19 cellular contexts compared by ENCODE assay signal in genomic region chr6:129369737-129370136, GRCh38.
DNase-seq lines count a peak whose midpoint lies in the region; ATAC-seq and TF ChIP-seq lines count a peak whose summit lies in the region.
"Had no signal": no experiment of that assay in that cellular context is flagged by ENCODE, and none has a peak within 500 bp of the region (broad histone marks: within the 10 kb centered on the region; RNA-seq: fewer than 3 reads in every experiment).

No MANE protein-coding gene starts in this region.

- H3K79me2 ChIP-seq in Loucy (ENCODE audit: insufficient read depth, low read length) = no peaks in the 10 kb centered on the region

- H3K4me1 Mint-ChIP-seq in natural killer cell treated with Interleukin-12 subunit alpha and Interleukin-12 subunit beta and Interleukin-15 and Interleukin-18, amount 100 ng/mL, for 72 hours (ENCODE audit: low read depth in 2 of 2) = peaks cover 20 to 26% of the 10 kb centered on the region in 2 donors
- H3K4me1 Mint-ChIP-seq in stimulated activated naive CD8-positive, alpha-beta T cell treated with anti-CD3 and anti-CD28 coated beads, Interleukin-15, amount 100 ng/mL, for 72 hours = peaks cover 14% of the 10 kb centered on the region
- H3K4me1 Mint-ChIP-seq: CD14-positive monocyte had no signal

- H3K36me3 Mint-ChIP-seq in natural killer cell treated with Interleukin-12 subunit alpha and Interleukin-12 subunit beta and Interleukin-15 and Interleukin-18, amount 100 ng/mL, for 72 hours = no peaks in the 10 kb centered on the region
- H3K36me3 Mint-ChIP-seq: activated CD8-positive, alpha-beta memory T cell treated with anti-CD3 and anti-CD28 coated beads, Interleukin-2, amount 10 ng/mL, durations not matched to agents 7 days and 5 days; CD14-positive monocyte; WTC11 had no signal

- ATAC-seq in left cardiac atrium (peak; percentile 65 to 74), GM18867 (IDR thresholded peaks at IDR 0.05; ENCODE audit: unreplicated experiment) (no peak)
- no peak for ATAC-seq in natural killer cell treated with Interleukin-12 subunit alpha and Interleukin-12 subunit beta and Interleukin-15 and Interleukin-18, amount 100 ng/mL, for 72 hours
- no peak for ATAC-seq in stimulated activated naive CD8-positive, alpha-beta T cell treated with anti-CD3 and anti-CD28 coated beads, Interleukin-15, amount 100 ng/mL, for 72 hours

- TF ChIP-seq CTCF in Loucy (conservative IDR thresholded peaks at IDR 0.05; ENCODE audit: low read length) = no peak

- no peaks in the 10 kb centered on the region for H3K27me3 ChIP-seq in Loucy (ENCODE audit: insufficient read depth, low read length, poor library complexity, severe bottlenecking)
- H3K27me3 ChIP-seq in H7 (ENCODE audit: control insufficient read depth, insufficient read depth, low read length) = no peaks in the 10 kb centered on the region
- H3K27me3 ChIP-seq: sigmoid colon, uterus had no signal

- H3K27ac ChIP-seq in SK-N-MC = no peak overlapping the region
- H3K27ac ChIP-seq: sigmoid colon had no signal

- H3K4me1 ChIP-seq in Loucy (ENCODE audit: insufficient read depth, low read length, poor library complexity, severe bottlenecking) = peaks cover 3% of the 10 kb centered on the region
- H3K4me1 ChIP-seq: uterus had no signal

- H3K9me3 Mint-ChIP-seq in natural killer cell treated with Interleukin-12 subunit alpha and Interleukin-12 subunit beta and Interleukin-15 and Interleukin-18, amount 100 ng/mL, for 72 hours = no peaks in the 10 kb centered on the region
- no peaks in the 10 kb centered on the region for H3K9me3 Mint-ChIP-seq in stimulated activated naive CD8-positive, alpha-beta T cell treated with anti-CD3 and anti-CD28 coated beads, Interleukin-15, amount 100 ng/mL, for 72 hours
- H3K9me3 Mint-ChIP-seq: activated naive CD4-positive, alpha-beta T cell treated with anti-CD3 and anti-CD28 coated beads for 36 hours; CD14-positive monocyte; effector memory CD8-positive, alpha-beta T cell; neural crest cell; WTC11 had no signal

- no peaks in the 10 kb centered on the region for H3K9me3 ChIP-seq in Loucy (ENCODE audit: insufficient read depth, low read depth, low read length)
- no peaks in the 10 kb centered on the region for H3K9me3 ChIP-seq in SK-N-MC (ENCODE audit: low read depth, low read length)
- H3K9me3 ChIP-seq: sigmoid colon, uterus had no signal

- peak overlapping the region in 1 of 2 donors; percentile 16 for H3K27ac Mint-ChIP-seq in natural killer cell treated with Interleukin-12 subunit alpha and Interleukin-12 subunit beta and Interleukin-15 and Interleukin-18, amount 100 ng/mL, for 72 hours
- peak overlapping the region in 1 of 2 donors; percentile 15 for H3K27ac Mint-ChIP-seq in stimulated activated naive CD8-positive, alpha-beta T cell treated with anti-CD3 and anti-CD28 coated beads, Interleukin-15, amount 100 ng/mL, for 72 hours
- H3K27ac Mint-ChIP-seq: activated CD8-positive, alpha-beta memory T cell treated with anti-CD3 and anti-CD28 coated beads, Interleukin-2, amount 10 ng/mL, durations not matched to agents 7 days and 5 days; activated naive CD4-positive, alpha-beta T cell treated with anti-CD3 and anti-CD28 coated beads for 36 hours; CD14-positive monocyte; effector memory CD8-positive, alpha-beta T cell; WTC11 had no signal

- H3K9ac ChIP-seq in Loucy (ENCODE audit: low read depth, low read length, poor library complexity, severe bottlenecking) (no peak overlapping the region), SK-N-MC (ENCODE audit: insufficient read length) (peak overlapping the region; percentile 33)

- H3K4me3 ChIP-seq in Loucy (ENCODE audit: low read length, poor library complexity, severe bottlenecking) = no peak overlapping the region
- H3K4me3 ChIP-seq in SK-N-MC = peak overlapping the region; percentile 68
- H3K4me3 ChIP-seq in H7 (ENCODE audit: insufficient read depth, low read depth, low read length) = no peak overlapping the region
- H3K4me3 ChIP-seq: uterus had no signal

- H4K20me1 ChIP-seq in Loucy (ENCODE audit: insufficient read depth, low read length, poor library complexity, severe bottlenecking) = no peaks in the 10 kb centered on the region

- no peaks in the 10 kb centered on the region for H3K36me3 ChIP-seq in Loucy (ENCODE audit: insufficient read depth, low read length)
- H3K36me3 ChIP-seq in SK-N-MC (ENCODE audit: insufficient read depth, low read length) = no peaks in the 10 kb centered on the region
- no peaks in the 10 kb centered on the region for H3K36me3 ChIP-seq in H7 (replicated peaks; ENCODE audit: control insufficient read depth, insufficient read depth, low read length)
- H3K36me3 ChIP-seq: sigmoid colon, uterus had no signal

- no peaks in the 10 kb centered on the region for H3F3A ChIP-seq in Loucy (ENCODE audit: low read depth)

- H3K27me3 Mint-ChIP-seq in natural killer cell treated with Interleukin-12 subunit alpha and Interleukin-12 subunit beta and Interleukin-15 and Interleukin-18, amount 100 ng/mL, for 72 hours = no peaks in the 10 kb centered on the region
- H3K27me3 Mint-ChIP-seq in stimulated activated naive CD8-positive, alpha-beta T cell treated with anti-CD3 and anti-CD28 coated beads, Interleukin-15, amount 100 ng/mL, for 72 hours = no peaks in the 10 kb centered on the region

- intact Hi-C loops in left cardiac atrium (cut with DNase I) = no loop called here

- DNase-seq in SK-N-MC (ENCODE audit: low read depth, low spot score) (no peak), left cardiac atrium (peak; percentile 23), DMS79 (lab: John Stamatoyannopoulos, UW) (no peak), H7 (no peak)
- no peak for DNase-seq in natural killer cell treated with Interleukin-12 subunit alpha and Interleukin-12 subunit beta and Interleukin-15 and Interleukin-18, amount 100 ng/mL, for 72 hours (ENCODE audit: low spot score)
- DNase-seq in stimulated activated naive CD8-positive, alpha-beta T cell treated with anti-CD3 and anti-CD28 coated beads, Interleukin-15, amount 100 ng/mL, for 72 hours = no peak
- DNase-seq: cortex of kidney, GF-D8, NCI-H1417 treated with DMSO at 0.1 percent for 48 hours, sigmoid colon had no signal

- no peaks in the 10 kb centered on the region for H3K9me2 ChIP-seq in Loucy (replicated peaks; ENCODE audit: low read depth, low read length)

- no peak overlapping the region for H3K4me2 ChIP-seq in Loucy (ENCODE audit: low read depth, low read length, poor library complexity, severe bottlenecking)

- peak overlapping the region; percentile 70; the same call in 1 of the 2 replicates for H2AFZ ChIP-seq in Loucy (ENCODE audit: low read length)

- H3K4me3 Mint-ChIP-seq in natural killer cell treated with Interleukin-12 subunit alpha and Interleukin-12 subunit beta and Interleukin-15 and Interleukin-18, amount 100 ng/mL, for 72 hours = peak overlapping the region; percentile 11
- H3K4me3 Mint-ChIP-seq in stimulated activated naive CD8-positive, alpha-beta T cell treated with anti-CD3 and anti-CD28 coated beads, Interleukin-15, amount 100 ng/mL, for 72 hours = no peak overlapping the region
- H3K4me3 Mint-ChIP-seq: activated CD8-positive, alpha-beta memory T cell treated with anti-CD3 and anti-CD28 coated beads, Interleukin-2, amount 10 ng/mL, durations not matched to agents 7 days and 5 days; activated naive CD4-positive, alpha-beta T cell treated with anti-CD3 and anti-CD28 coated beads for 36 hours; CD14-positive monocyte; neural crest cell; WTC11 had no signal

Comparison
In these comparisons a context has a peak if more than half of its experiments do, and no peak if none do; other contexts are left out.
1. ATAC-seq: peak in left cardiac atrium (2 of 2); none in natural killer cell treated with Interleukin-12 subunit alpha and Interleukin-12 subunit beta and Interleukin-15 and Interleukin-18, amount 100 ng/mL, for 72 hours (0 of 2), GM18867 (single experiment) and stimulated activated naive CD8-positive, alpha-beta T cell treated with anti-CD3 and anti-CD28 coated beads, Interleukin-15, amount 100 ng/mL, for 72 hours (single experiment).